Comparison of ENCODE assay signal across 1 cellular context in the genomic region with DNA sequence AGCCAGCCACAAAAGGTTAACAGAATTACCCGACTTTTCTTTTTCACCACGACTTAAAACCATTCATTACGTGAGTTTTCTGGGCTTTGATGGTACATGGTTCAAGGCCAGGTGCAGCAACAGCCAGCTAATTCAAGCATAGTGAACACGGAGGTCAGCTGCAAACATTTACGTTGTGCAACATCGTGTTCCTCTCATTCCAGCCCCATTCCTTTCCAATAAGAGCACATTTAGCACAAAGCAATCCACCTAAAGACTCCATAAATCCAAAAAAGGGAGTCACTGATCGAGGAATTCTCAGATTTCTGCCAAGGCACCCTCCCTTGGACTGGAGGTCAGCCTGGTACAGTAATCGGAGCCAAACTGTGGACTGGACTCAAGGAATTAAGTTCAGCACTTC.
TF ChIP-seq lines count a peak whose summit lies in the region.

No MANE protein-coding gene starts in this region.

TF ChIP-seq in HepG2, 621 proteins besides CTCF, POLR2A, EP300 and RAD21 (continued from another document and continues in another):
- TF ChIP-seq, protein P1, sequence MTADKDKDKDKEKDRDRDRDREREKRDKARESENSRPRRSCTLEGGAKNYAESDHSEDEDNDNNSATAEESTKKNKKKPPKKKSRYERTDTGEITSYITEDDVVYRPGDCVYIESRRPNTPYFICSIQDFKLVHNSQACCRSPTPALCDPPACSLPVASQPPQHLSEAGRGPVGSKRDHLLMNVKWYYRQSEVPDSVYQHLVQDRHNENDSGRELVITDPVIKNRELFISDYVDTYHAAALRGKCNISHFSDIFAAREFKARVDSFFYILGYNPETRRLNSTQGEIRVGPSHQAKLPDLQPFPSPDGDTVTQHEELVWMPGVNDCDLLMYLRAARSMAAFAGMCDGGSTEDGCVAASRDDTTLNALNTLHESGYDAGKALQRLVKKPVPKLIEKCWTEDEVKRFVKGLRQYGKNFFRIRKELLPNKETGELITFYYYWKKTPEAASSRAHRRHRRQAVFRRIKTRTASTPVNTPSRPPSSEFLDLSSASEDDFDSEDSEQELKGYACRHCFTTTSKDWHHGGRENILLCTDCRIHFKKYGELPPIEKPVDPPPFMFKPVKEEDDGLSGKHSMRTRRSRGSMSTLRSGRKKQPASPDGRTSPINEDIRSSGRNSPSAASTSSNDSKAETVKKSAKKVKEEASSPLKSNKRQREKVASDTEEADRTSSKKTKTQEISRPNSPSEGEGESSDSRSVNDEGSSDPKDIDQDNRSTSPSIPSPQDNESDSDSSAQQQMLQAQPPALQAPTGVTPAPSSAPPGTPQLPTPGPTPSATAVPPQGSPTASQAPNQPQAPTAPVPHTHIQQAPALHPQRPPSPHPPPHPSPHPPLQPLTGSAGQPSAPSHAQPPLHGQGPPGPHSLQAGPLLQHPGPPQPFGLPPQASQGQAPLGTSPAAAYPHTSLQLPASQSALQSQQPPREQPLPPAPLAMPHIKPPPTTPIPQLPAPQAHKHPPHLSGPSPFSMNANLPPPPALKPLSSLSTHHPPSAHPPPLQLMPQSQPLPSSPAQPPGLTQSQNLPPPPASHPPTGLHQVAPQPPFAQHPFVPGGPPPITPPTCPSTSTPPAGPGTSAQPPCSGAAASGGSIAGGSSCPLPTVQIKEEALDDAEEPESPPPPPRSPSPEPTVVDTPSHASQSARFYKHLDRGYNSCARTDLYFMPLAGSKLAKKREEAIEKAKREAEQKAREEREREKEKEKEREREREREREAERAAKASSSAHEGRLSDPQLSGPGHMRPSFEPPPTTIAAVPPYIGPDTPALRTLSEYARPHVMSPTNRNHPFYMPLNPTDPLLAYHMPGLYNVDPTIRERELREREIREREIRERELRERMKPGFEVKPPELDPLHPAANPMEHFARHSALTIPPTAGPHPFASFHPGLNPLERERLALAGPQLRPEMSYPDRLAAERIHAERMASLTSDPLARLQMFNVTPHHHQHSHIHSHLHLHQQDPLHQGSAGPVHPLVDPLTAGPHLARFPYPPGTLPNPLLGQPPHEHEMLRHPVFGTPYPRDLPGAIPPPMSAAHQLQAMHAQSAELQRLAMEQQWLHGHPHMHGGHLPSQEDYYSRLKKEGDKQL (CRISPR knock-in tag; IDR thresholded peaks at IDR 0.05; ENCODE audit: low read depth): peak; percentile 78
- TF ChIP-seq, protein P2, sequence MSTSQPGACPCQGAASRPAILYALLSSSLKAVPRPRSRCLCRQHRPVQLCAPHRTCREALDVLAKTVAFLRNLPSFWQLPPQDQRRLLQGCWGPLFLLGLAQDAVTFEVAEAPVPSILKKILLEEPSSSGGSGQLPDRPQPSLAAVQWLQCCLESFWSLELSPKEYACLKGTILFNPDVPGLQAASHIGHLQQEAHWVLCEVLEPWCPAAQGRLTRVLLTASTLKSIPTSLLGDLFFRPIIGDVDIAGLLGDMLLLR (CRISPR knock-in tag; IDR thresholded peaks at IDR 0.05): no peak
- TF ChIP-seq KDM4B (CRISPR knock-in tag; IDR thresholded peaks at IDR 0.05) (peak; percentile 65; the same call in 1 of the 2 replicates), ZNF7 (CRISPR knock-in tag; IDR thresholded peaks at IDR 0.05) (no peak), RAD51 (IDR thresholded peaks at IDR 0.05; ENCODE audit: borderline replicate concordance) (no peak), HOMEZ (CRISPR knock-in tag; IDR thresholded peaks at IDR 0.05; ENCODE audit: low read depth) (peak; percentile 97), EZH2 (conservative IDR thresholded peaks at IDR 0.05; ENCODE audit: low read depth, low read length) (no peak), ZNF235 (CRISPR knock-in tag; IDR thresholded peaks at IDR 0.05; ENCODE audit: borderline replicate concordance) (no peak), KDM2A (CRISPR knock-in tag; IDR thresholded peaks at IDR 0.05; ENCODE audit: borderline replicate concordance, low read depth) (peak; percentile 68), ZNF263 (CRISPR knock-in tag; IDR thresholded peaks at IDR 0.05) (peak; percentile 40; the same call in 1 of the 2 replicates), ASH2L (IDR thresholded peaks at IDR 0.05; ENCODE audit: insufficient read length, low read depth, low read length) (peak; percentile 77), GATA4 (IDR thresholded peaks at IDR 0.05; ENCODE audit: borderline replicate concordance, low read depth) (0 out of 2 replicates have a peak, but pooled peaks have one; percentile 42), ATAD3A (CRISPR knock-in tag; IDR thresholded peaks at IDR 0.05) (no peak), TARDBP (CRISPR knock-in tag; IDR thresholded peaks at IDR 0.05) (peak; percentile 91), ATF6 (CRISPR knock-in tag; conservative IDR thresholded peaks at IDR 0.05) (no peak), MYNN (CRISPR knock-in tag; IDR thresholded peaks at IDR 0.05; ENCODE audit: low read depth) (no peak), KAT7 (CRISPR knock-in tag; IDR thresholded peaks at IDR 0.05; ENCODE audit: borderline replicate concordance) (peak; percentile 91), REST (IDR thresholded peaks at IDR 0.05; ENCODE audit: borderline replicate concordance in 1 of 2, low read depth in 1 of 2, low read length in 2 of 2) (peak in 1 of 2 experiments; percentile 48; a peak in 1 of 4 replicates), MIER2 (CRISPR knock-in tag; IDR thresholded peaks at IDR 0.05) (peak; percentile 66; the same call in 1 of the 2 replicates), ZFP91 (CRISPR knock-in tag; IDR thresholded peaks at IDR 0.05; ENCODE audit: borderline replicate concordance) (no peak; the same call in 1 of the 2 replicates), SKIL (CRISPR knock-in tag; IDR thresholded peaks at IDR 0.05; ENCODE audit: borderline replicate concordance) (peak; percentile 84; the same call in 1 of the 2 replicates), WIZ (CRISPR knock-in tag; IDR thresholded peaks at IDR 0.05) (no peak), ARID2 (CRISPR knock-in tag; IDR thresholded peaks at IDR 0.05; ENCODE audit: borderline replicate concordance) (0 out of 2 replicates have a peak, but pooled peaks have one; percentile 42), PAXIP1 (CRISPR knock-in tag; conservative IDR thresholded peaks at IDR 0.05) (peak; percentile 96), MEF2D (CRISPR knock-in tag; IDR thresholded peaks at IDR 0.05) (peak; percentile 96)
- TF ChIP-seq, protein P3, sequence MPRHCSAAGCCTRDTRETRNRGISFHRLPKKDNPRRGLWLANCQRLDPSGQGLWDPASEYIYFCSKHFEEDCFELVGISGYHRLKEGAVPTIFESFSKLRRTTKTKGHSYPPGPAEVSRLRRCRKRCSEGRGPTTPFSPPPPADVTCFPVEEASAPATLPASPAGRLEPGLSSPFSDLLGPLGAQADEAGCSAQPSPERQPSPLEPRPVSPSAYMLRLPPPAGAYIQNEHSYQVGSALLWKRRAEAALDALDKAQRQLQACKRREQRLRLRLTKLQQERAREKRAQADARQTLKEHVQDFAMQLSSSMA (CRISPR knock-in tag; IDR thresholded peaks at IDR 0.05): no peak
- TF ChIP-seq, protein P4, sequence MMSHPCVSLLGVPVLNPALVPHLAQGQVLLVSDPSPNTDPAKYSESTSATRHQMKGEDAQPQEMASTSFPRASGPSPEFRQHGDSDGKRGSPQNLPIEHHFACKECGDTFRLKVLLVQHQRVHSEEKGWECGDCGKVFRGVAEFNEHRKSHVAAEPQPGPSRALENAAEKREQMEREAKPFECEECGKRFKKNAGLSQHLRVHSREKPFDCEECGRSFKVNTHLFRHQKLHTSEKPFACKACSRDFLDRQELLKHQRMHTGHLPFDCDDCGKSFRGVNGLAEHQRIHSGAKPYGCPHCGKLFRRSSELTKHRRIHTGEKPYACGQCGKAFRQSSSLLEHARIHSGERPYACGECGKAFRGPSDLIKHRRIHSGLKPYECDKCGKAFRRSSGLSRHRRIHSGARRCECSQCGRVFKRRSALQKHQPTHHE (CRISPR knock-in tag; IDR thresholded peaks at IDR 0.05; ENCODE audit: borderline replicate concordance): peak; percentile 67; the same call in 1 of the 2 replicates
